In genomic region chr16:75074920-75075687, GRCh38 we compare ENCODE assay signal across 9 cellular contexts. TPM values are rescaled to one million over a fixed set of nuclear protein-coding genes. Genes with fewer than 3 reads are reported as not detected.
DNase-seq lines count a peak whose midpoint lies in the region; ATAC-seq and TF ChIP-seq lines count a peak whose summit lies in the region.
"Had no signal": no experiment of that assay in that cellular context is flagged by ENCODE, and none has a peak within 500 bp of the region (broad histone marks: within the 10 kb centered on the region; RNA-seq: fewer than 3 reads in every experiment).

No MANE protein-coding gene starts in this region.

- H3K4me3 ChIP-seq in CD8-positive, alpha-beta T cell (ENCODE audit: low read depth, low read length), result no peak overlapping the region
- H3K4me3 ChIP-seq in heart right ventricle, result no peak overlapping the region

- H3K9me3 Mint-ChIP-seq in CD8-positive, alpha-beta T cell, result no peaks in the 10 kb centered on the region
- H3K9me3 Mint-ChIP-seq in activated CD4-positive, alpha-beta memory T cell treated with anti-CD3 and anti-CD28 coated beads for 36 hours, result no peaks in the 10 kb centered on the region

- H3K36me3 ChIP-seq in CD8-positive, alpha-beta T cell (ENCODE audit: insufficient read depth, low read length), result no peaks in the 10 kb centered on the region
- H3K36me3 ChIP-seq in heart right ventricle, result no peaks in the 10 kb centered on the region

- peaks cover 56% of the 10 kb centered on the region for H3K4me1 Mint-ChIP-seq in CD8-positive, alpha-beta T cell (ENCODE audit: low read depth)
- peaks cover 42% of the 10 kb centered on the region for H3K4me1 Mint-ChIP-seq in activated CD4-positive, alpha-beta memory T cell treated with anti-CD3 and anti-CD28 coated beads for 36 hours (ENCODE audit: low read depth)

- no peak overlapping the region for H3K27ac ChIP-seq in CD8-positive, alpha-beta T cell (ENCODE audit: low read depth, low read length)
- peak overlapping the region in 2 of 10 donors; percentile 37 to 69 for H3K27ac ChIP-seq in heart right ventricle

- WGBS in heart right ventricle, 2 donors, result 30 to 38% methylated on average over 12 of the region's 12 CpGs

- peak overlapping the region; percentile 62 for H3K4me3 Mint-ChIP-seq in CD8-positive, alpha-beta T cell
- H3K4me3 Mint-ChIP-seq in activated CD4-positive, alpha-beta memory T cell treated with anti-CD3 and anti-CD28 coated beads for 36 hours, result peak overlapping the region; percentile 52

- no peaks in the 10 kb centered on the region for H3K27me3 ChIP-seq in CD8-positive, alpha-beta T cell (ENCODE audit: insufficient read depth, low read length)
- H3K27me3 ChIP-seq in heart right ventricle, result no peaks in the 10 kb centered on the region
- H3K27me3 ChIP-seq: dorsolateral prefrontal cortex had no signal

- CTCF ChIA-PET in CD8-positive, alpha-beta T cell (lab: Charles Lee), result interaction anchor here (0.6 to 2.3 kb wide), 9 partner anchors 9 to 77 kb away, joined by 3 to 17 read pairs (median 3); partner anchors contain the start of gene ZNRF1
- CTCF ChIA-PET in activated CD4-positive, alpha-beta memory T cell treated with anti-CD3 and anti-CD28 coated beads for 36 hours (lab: Charles Lee), result interaction anchor here (0.6 to 2.7 kb wide), 7 partner anchors 10 to 77 kb away, joined by 3 to 27 read pairs (median 4); partner anchors contain the start of gene ZNRF1

- peak overlapping the region; percentile 72 for H3K27ac Mint-ChIP-seq in CD8-positive, alpha-beta T cell
- H3K27ac Mint-ChIP-seq in activated CD4-positive, alpha-beta memory T cell treated with anti-CD3 and anti-CD28 coated beads for 36 hours, result peak overlapping the region; percentile 91

- ATAC-seq in CD8-positive, alpha-beta T cell, result peak; percentile 94
- ATAC-seq in GM21515 (IDR thresholded peaks at IDR 0.05; ENCODE audit: unreplicated experiment) (peak; percentile 92), heart right ventricle (peak; percentile 46 to 84 (median 60))

- POLR2A ChIA-PET in CD8-positive, alpha-beta T cell (lab: Charles Lee), result interaction anchor here (0.7 to 1.5 kb wide), 5 partner anchors 10 to 548 kb away, joined by 3 to 11 read pairs (median 3); partner anchors contain the start of gene ADAT1
- POLR2A ChIA-PET in activated CD4-positive, alpha-beta memory T cell treated with anti-CD3 and anti-CD28 coated beads for 36 hours (lab: Charles Lee), result interaction anchor here (1.0 to 2.4 kb wide), 6 partner anchors 10 to 77 kb away, joined by 3 to 11 read pairs (median 6); partner anchors contain the start of gene ZNRF1

- no peaks in the 10 kb centered on the region for H3K27me3 Mint-ChIP-seq in CD8-positive, alpha-beta T cell (ENCODE audit: low read depth)
- H3K27me3 Mint-ChIP-seq in activated CD4-positive, alpha-beta memory T cell treated with anti-CD3 and anti-CD28 coated beads for 36 hours, result no peaks in the 10 kb centered on the region

- TF ChIP-seq CTCF in CD8-positive, alpha-beta T cell (IDR thresholded peaks at IDR 0.05), result no peak
- no peak for TF ChIP-seq CTCF in heart right ventricle (IDR thresholded peaks at IDR 0.05)

- no peaks in the 10 kb centered on the region for H3K9me3 ChIP-seq in CD8-positive, alpha-beta T cell (ENCODE audit: low read length)
- H3K9me3 ChIP-seq in heart right ventricle, result peaks cover 0 to 5% (median 0%) of the 10 kb centered on the region in 11 donors

- DNase-seq in CD8-positive, alpha-beta T cell, result peak; percentile 61 to 88 (median 75)
- DNase-seq in Kasumi-1 (lab: John Stamatoyannopoulos, UW) (peak; percentile 97), heart right ventricle (no peak), OCI-M2 (lab: John Stamatoyannopoulos, UW; ENCODE audit: unreplicated experiment) (no peak), NCI-H2081 treated with DMSO at 0.1 percent for 48 hours (lab: John Stamatoyannopoulos, UW) (no peak)
- DNase-seq in activated CD4-positive, alpha-beta memory T cell treated with anti-CD3 and anti-CD28 coated beads for 36 hours, result peak; percentile 93
- DNase-seq in stimulated activated CD8-positive, alpha-beta memory T cell treated with anti-CD3 and anti-CD28 coated beads, Interleukin-4, amount 100 ng/mL, for 1 hour (ENCODE audit: low read depth in 2 of 2, low spot score in 1 of 2), result peak; percentile 58 to 63

- peaks cover 28% of the 10 kb centered on the region for H3K4me1 ChIP-seq in CD8-positive, alpha-beta T cell (ENCODE audit: insufficient read depth, low read length)
- peaks cover 4 to 51% (median 32%) of the 10 kb centered on the region in 9 donors for H3K4me1 ChIP-seq in heart right ventricle

- H3K36me3 Mint-ChIP-seq in CD8-positive, alpha-beta T cell, result no peaks in the 10 kb centered on the region
- H3K36me3 Mint-ChIP-seq in activated CD4-positive, alpha-beta memory T cell treated with anti-CD3 and anti-CD28 coated beads for 36 hours, result no peaks in the 10 kb centered on the region

- intact Hi-C loops in CD8-positive, alpha-beta T cell (cut with DNase I, micrococcal nuclease), result loop anchor here (1.0 to 5.0 kb wide), 8 partner anchors 22 to 76 kb away; partner anchors contain the start of genes ZFP1 (in 1 of the 2) and ZNRF1 (in 1 of the 2)
- intact Hi-C loops in activated CD4-positive, alpha-beta memory T cell treated with anti-CD3 and anti-CD28 coated beads for 36 hours (cut with micrococcal nuclease), result loop anchor here (1.0 kb wide), 4 partner anchors 10 to 63 kb away; no protein-coding TSS in a partner anchor
- intact Hi-C loops in heart right ventricle (cut with DNase I), result no loop called here

RNA-seq across cellular contexts. Expression of gene LDHD, which starts 41.5 kb away (rescaled TPM):
- not detected for total RNA-seq in CD8-positive, alpha-beta T cell
- total RNA-seq in activated CD4-positive, alpha-beta memory T cell treated with anti-CD3 and anti-CD28 coated beads for 36 hours, result under 1 TPM; 0.43 to 0.75 TPM
- 100 to 1,000 TPM in 3 of 10 donors, 10 to 100 TPM in 7; 69.7 to 135 (median 94.9) TPM for total RNA-seq in heart right ventricle
- polyA plus RNA-seq in heart right ventricle, result 10 to 100 TPM; 60.7 to 69.5 TPM

Comparison
In these comparisons a context has a peak if more than half of its experiments do, and no peak if none do; other contexts are left out.
1. DNase-seq: peak in CD8-positive, alpha-beta T cell (7 of 7), Kasumi-1 (2 of 2), activated CD4-positive, alpha-beta memory T cell treated with anti-CD3 and anti-CD28 coated beads for 36 hours (single experiment) and stimulated activated CD8-positive, alpha-beta memory T cell treated with anti-CD3 and anti-CD28 coated beads, Interleukin-4, amount 100 ng/mL, for 1 hour (2 of 2); none in heart right ventricle (0 of 2), OCI-M2 (single experiment) and NCI-H2081 treated with DMSO at 0.1 percent for 48 hours (single experiment).
2. RNA of gene LDHD, which starts 41.5 kb away (total RNA-seq): 69.7 to 135 TPM in heart right ventricle; 0.43 to 0.75 TPM in activated CD4-positive, alpha-beta memory T cell treated with anti-CD3 and anti-CD28 coated beads for 36 hours and not detected in CD8-positive, alpha-beta T cell; every median in the first group is over 10 times any median in the second.
3. intact Hi-C loops: an anchor here in CD8-positive, alpha-beta T cell (1.0 to 5.0 kb wide) and activated CD4-positive, alpha-beta memory T cell treated with anti-CD3 and anti-CD28 coated beads for 36 hours (1.0 kb wide); none called in heart right ventricle.
4. Peak in every context shown above with its lines, with median percentiles within 50 percentile points of each other: ATAC-seq.